ENCODE assay signal across 2 cellular contexts in genomic region chr22:20210473-20211059, GRCh38.
TF ChIP-seq lines count a peak whose summit lies in the region.

No MANE protein-coding gene starts in this region.

TF ChIP-seq in HCT116, 20 proteins besides CTCF, POLR2A, EP300 and RAD21:
- TF ChIP-seq POLR2AphosphoS5 (IDR thresholded peaks at IDR 0.05; ENCODE audit: low read depth, low read length) (no peak), ZNF274 (IDR thresholded peaks at IDR 0.05; ENCODE audit: low read depth, low read length) (no peak), CEBPB (IDR thresholded peaks at IDR 0.05; ENCODE audit: low read depth) (no peak), SP1 (IDR thresholded peaks at IDR 0.05; ENCODE audit: low read depth) (no peak), ELF1 (IDR thresholded peaks at IDR 0.05; ENCODE audit: borderline replicate concordance, low read depth) (no peak), TCF7L2 (IDR thresholded peaks at IDR 0.05; ENCODE audit: borderline replicate concordance, extremely low read depth, insufficient read depth, insufficient read length) (no peak), SRF (IDR thresholded peaks at IDR 0.05; ENCODE audit: low read depth) (no peak), ATF3 (IDR thresholded peaks at IDR 0.05) (no peak), EZH2 (IDR thresholded peaks at IDR 0.05) (no peak), MAX (IDR thresholded peaks at IDR 0.05) (no peak), YY1 (IDR thresholded peaks at IDR 0.05; ENCODE audit: extremely low read depth, insufficient replicate concordance, low read depth, low read length) (no peak), EGR1 (IDR thresholded peaks at IDR 0.05; ENCODE audit: low read depth) (no peak), CBX3 (IDR thresholded peaks at IDR 0.05; ENCODE audit: low read depth) (no peak), ZFX (IDR thresholded peaks at IDR 0.05) (no peak), FOSL1 (IDR thresholded peaks at IDR 0.05; ENCODE audit: low read depth) (no peak), SIN3A (IDR thresholded peaks at IDR 0.05; ENCODE audit: low read depth) (no peak), REST (IDR thresholded peaks at IDR 0.05; ENCODE audit: low read depth) (no peak), ZBTB33 (IDR thresholded peaks at IDR 0.05; ENCODE audit: extremely low read depth, insufficient replicate concordance, low read length) (no peak), JUND (IDR thresholded peaks at IDR 0.05) (no peak)

TF ChIP-seq in H1, 55 proteins besides CTCF, POLR2A, EP300 and RAD21:
- TF ChIP-seq CHD1 (IDR thresholded peaks at IDR 0.05; ENCODE audit: low read depth, low read length) (no peak), CBX5 (IDR thresholded peaks at IDR 0.05; ENCODE audit: low read depth, low read length) (no peak), BRCA1 (IDR thresholded peaks at IDR 0.05; ENCODE audit: low read depth, low read length) (no peak), SIX5 (IDR thresholded peaks at IDR 0.05; ENCODE audit: low read depth, low read length) (no peak), HDAC2 (IDR thresholded peaks at IDR 0.05; ENCODE audit: borderline replicate concordance in 1 of 2, low read depth in 2 of 2, low read length in 2 of 2) (no peak), EGR1 (IDR thresholded peaks at IDR 0.05; ENCODE audit: borderline replicate concordance, low read depth, low read length) (no peak)
